ENCODE assay signal across 3 cellular contexts in genomic region chr5:90483206-90483605, GRCh38.
TF ChIP-seq lines count a peak whose summit lies in the region.

No MANE protein-coding gene starts in this region.

TF ChIP-seq in GM23338, 12 proteins besides CTCF, POLR2A, EP300 and RAD21 (continued from another document):
- TF ChIP-seq, protein P1, sequence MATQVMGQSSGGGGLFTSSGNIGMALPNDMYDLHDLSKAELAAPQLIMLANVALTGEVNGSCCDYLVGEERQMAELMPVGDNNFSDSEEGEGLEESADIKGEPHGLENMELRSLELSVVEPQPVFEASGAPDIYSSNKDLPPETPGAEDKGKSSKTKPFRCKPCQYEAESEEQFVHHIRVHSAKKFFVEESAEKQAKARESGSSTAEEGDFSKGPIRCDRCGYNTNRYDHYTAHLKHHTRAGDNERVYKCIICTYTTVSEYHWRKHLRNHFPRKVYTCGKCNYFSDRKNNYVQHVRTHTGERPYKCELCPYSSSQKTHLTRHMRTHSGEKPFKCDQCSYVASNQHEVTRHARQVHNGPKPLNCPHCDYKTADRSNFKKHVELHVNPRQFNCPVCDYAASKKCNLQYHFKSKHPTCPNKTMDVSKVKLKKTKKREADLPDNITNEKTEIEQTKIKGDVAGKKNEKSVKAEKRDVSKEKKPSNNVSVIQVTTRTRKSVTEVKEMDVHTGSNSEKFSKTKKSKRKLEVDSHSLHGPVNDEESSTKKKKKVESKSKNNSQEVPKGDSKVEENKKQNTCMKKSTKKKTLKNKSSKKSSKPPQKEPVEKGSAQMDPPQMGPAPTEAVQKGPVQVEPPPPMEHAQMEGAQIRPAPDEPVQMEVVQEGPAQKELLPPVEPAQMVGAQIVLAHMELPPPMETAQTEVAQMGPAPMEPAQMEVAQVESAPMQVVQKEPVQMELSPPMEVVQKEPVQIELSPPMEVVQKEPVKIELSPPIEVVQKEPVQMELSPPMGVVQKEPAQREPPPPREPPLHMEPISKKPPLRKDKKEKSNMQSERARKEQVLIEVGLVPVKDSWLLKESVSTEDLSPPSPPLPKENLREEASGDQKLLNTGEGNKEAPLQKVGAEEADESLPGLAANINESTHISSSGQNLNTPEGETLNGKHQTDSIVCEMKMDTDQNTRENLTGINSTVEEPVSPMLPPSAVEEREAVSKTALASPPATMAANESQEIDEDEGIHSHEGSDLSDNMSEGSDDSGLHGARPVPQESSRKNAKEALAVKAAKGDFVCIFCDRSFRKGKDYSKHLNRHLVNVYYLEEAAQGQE (IDR thresholded peaks at IDR 0.05; ENCODE audit: unreplicated experiment): no peak
- TF ChIP-seq ZNF331 (CRISPR knock-in tag; IDR thresholded peaks at IDR 0.05; ENCODE audit: low read depth): no peak
- TF ChIP-seq JUNB (IDR thresholded peaks at IDR 0.05; ENCODE audit: unreplicated experiment): no peak
- TF ChIP-seq, protein P2, sequence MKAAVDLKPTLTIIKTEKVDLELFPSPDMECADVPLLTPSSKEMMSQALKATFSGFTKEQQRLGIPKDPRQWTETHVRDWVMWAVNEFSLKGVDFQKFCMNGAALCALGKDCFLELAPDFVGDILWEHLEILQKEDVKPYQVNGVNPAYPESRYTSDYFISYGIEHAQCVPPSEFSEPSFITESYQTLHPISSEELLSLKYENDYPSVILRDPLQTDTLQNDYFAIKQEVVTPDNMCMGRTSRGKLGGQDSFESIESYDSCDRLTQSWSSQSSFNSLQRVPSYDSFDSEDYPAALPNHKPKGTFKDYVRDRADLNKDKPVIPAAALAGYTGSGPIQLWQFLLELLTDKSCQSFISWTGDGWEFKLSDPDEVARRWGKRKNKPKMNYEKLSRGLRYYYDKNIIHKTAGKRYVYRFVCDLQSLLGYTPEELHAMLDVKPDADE (IDR thresholded peaks at IDR 0.05): no peak
- no peak for TF ChIP-seq STAT1 (IDR thresholded peaks at IDR 0.05; ENCODE audit: unreplicated experiment)
- TF ChIP-seq ZNF114 (CRISPR knock-in tag; IDR thresholded peaks at IDR 0.05): no peak
TF ChIP-seq in GM23338: peak in this region for 0.

TF ChIP-seq in WTC11, 78 proteins besides CTCF, POLR2A, EP300 and RAD21 (continued from another document):
- no peak for TF ChIP-seq ZNF671 (CRISPR knock-in tag; IDR thresholded peaks at IDR 0.05)
- no peak for TF ChIP-seq CBFB (CRISPR knock-in tag; IDR thresholded peaks at IDR 0.05; ENCODE audit: low read depth)
- no peak for TF ChIP-seq PREB (CRISPR knock-in tag; IDR thresholded peaks at IDR 0.05; ENCODE audit: borderline replicate concordance)
- no peak for TF ChIP-seq GTF2I (CRISPR knock-in tag; conservative IDR thresholded peaks at IDR 0.05)
TF ChIP-seq in WTC11: peak in this region for 0.

TF ChIP-seq in endothelial cell of umbilical vein, 7 proteins besides CTCF, POLR2A, EP300 and RAD21:
- TF ChIP-seq MAX (IDR thresholded peaks at IDR 0.05; ENCODE audit: insufficient read depth, insufficient read length): no peak
- no peak for TF ChIP-seq FOS (IDR thresholded peaks at IDR 0.05; ENCODE audit: borderline replicate concordance, insufficient read depth, low read length)
- no peak for TF ChIP-seq JUN (IDR thresholded peaks at IDR 0.05; ENCODE audit: borderline replicate concordance, insufficient read depth, insufficient read length, low read depth)
- no peak for TF ChIP-seq EZH2 (IDR thresholded peaks at IDR 0.05; ENCODE audit: borderline replicate concordance, low read depth, low read length, severe bottlenecking)
- TF ChIP-seq GATA2 (IDR thresholded peaks at IDR 0.05; ENCODE audit: insufficient read depth, insufficient read length, low read depth, low read length): no peak
- TF ChIP-seq POLR2AphosphoS5 (IDR thresholded peaks at IDR 0.05; ENCODE audit: insufficient read depth, low read depth, low read length): no peak
- TF ChIP-seq MYC (IDR thresholded peaks at IDR 0.05; ENCODE audit: low read depth, low read length): no peak
